ENCODE assay signal across 1 cellular context in the genomic region with DNA sequence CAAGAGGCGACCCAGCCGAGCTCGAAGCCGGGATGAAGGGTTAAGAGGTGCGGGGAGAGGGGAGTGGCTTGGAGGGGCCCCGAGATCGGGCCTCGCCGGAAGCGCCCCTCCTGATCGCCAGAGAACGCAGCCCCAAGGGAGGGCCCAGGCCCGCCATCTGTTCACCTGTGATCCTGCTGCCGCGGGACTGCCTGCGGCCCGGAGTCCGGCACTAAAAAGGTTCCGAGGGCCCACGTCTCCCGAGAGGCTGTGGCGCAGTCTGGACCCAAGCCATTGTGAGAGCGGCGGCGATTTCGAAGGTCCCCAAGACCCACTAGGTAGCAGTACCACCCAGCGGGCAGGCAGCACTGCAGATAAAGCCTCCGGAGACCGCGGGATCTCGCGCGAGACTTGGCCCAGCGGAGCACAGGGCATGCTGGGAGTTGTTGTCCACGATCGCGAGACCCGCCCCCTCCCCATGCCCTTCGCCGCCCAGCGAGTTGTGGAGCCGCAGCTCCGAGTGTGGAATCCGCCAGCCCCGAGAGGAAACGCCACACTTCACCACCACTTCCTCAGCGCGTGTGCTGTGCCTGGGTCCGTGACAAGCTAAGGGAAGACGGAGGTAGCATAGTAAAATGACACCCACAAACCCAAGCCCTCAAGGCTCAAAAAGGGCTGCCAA.
TF ChIP-seq lines count a peak whose summit lies in the region.

A gene with protein sequence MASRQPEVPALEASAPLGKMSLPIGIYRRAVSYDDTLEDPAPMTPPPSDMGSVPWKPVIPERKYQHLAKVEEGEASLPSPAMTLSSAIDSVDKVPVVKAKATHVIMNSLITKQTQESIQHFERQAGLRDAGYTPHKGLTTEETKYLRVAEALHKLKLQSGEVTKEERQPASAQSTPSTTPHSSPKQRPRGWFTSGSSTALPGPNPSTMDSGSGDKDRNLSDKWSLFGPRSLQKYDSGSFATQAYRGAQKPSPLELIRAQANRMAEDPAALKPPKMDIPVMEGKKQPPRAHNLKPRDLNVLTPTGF (minus strand): TSS at position 328 of the 661 bp plus-strand sequence. CDS start 2,256 bp downstream, outside the sequence.

TF ChIP-seq in H1, 55 proteins besides CTCF, POLR2A, EP300 and RAD21 (continues in another document):
- no peak for TF ChIP-seq CBX8 (IDR thresholded peaks at IDR 0.05; ENCODE audit: borderline replicate concordance, low read depth, low read length)
- TF ChIP-seq SP2 (IDR thresholded peaks at IDR 0.05; ENCODE audit: low read length): no peak
- 0 out of 4 replicates have a peak, but pooled peaks of 1 of the 2 experiments have one; percentile 61 for TF ChIP-seq HDAC2 (IDR thresholded peaks at IDR 0.05; ENCODE audit: borderline replicate concordance in 1 of 2, low read depth in 2 of 2, low read length in 2 of 2)
- peak; percentile 78 for TF ChIP-seq BACH1 (IDR thresholded peaks at IDR 0.05; ENCODE audit: low read length)
- TF ChIP-seq, protein P1, sequence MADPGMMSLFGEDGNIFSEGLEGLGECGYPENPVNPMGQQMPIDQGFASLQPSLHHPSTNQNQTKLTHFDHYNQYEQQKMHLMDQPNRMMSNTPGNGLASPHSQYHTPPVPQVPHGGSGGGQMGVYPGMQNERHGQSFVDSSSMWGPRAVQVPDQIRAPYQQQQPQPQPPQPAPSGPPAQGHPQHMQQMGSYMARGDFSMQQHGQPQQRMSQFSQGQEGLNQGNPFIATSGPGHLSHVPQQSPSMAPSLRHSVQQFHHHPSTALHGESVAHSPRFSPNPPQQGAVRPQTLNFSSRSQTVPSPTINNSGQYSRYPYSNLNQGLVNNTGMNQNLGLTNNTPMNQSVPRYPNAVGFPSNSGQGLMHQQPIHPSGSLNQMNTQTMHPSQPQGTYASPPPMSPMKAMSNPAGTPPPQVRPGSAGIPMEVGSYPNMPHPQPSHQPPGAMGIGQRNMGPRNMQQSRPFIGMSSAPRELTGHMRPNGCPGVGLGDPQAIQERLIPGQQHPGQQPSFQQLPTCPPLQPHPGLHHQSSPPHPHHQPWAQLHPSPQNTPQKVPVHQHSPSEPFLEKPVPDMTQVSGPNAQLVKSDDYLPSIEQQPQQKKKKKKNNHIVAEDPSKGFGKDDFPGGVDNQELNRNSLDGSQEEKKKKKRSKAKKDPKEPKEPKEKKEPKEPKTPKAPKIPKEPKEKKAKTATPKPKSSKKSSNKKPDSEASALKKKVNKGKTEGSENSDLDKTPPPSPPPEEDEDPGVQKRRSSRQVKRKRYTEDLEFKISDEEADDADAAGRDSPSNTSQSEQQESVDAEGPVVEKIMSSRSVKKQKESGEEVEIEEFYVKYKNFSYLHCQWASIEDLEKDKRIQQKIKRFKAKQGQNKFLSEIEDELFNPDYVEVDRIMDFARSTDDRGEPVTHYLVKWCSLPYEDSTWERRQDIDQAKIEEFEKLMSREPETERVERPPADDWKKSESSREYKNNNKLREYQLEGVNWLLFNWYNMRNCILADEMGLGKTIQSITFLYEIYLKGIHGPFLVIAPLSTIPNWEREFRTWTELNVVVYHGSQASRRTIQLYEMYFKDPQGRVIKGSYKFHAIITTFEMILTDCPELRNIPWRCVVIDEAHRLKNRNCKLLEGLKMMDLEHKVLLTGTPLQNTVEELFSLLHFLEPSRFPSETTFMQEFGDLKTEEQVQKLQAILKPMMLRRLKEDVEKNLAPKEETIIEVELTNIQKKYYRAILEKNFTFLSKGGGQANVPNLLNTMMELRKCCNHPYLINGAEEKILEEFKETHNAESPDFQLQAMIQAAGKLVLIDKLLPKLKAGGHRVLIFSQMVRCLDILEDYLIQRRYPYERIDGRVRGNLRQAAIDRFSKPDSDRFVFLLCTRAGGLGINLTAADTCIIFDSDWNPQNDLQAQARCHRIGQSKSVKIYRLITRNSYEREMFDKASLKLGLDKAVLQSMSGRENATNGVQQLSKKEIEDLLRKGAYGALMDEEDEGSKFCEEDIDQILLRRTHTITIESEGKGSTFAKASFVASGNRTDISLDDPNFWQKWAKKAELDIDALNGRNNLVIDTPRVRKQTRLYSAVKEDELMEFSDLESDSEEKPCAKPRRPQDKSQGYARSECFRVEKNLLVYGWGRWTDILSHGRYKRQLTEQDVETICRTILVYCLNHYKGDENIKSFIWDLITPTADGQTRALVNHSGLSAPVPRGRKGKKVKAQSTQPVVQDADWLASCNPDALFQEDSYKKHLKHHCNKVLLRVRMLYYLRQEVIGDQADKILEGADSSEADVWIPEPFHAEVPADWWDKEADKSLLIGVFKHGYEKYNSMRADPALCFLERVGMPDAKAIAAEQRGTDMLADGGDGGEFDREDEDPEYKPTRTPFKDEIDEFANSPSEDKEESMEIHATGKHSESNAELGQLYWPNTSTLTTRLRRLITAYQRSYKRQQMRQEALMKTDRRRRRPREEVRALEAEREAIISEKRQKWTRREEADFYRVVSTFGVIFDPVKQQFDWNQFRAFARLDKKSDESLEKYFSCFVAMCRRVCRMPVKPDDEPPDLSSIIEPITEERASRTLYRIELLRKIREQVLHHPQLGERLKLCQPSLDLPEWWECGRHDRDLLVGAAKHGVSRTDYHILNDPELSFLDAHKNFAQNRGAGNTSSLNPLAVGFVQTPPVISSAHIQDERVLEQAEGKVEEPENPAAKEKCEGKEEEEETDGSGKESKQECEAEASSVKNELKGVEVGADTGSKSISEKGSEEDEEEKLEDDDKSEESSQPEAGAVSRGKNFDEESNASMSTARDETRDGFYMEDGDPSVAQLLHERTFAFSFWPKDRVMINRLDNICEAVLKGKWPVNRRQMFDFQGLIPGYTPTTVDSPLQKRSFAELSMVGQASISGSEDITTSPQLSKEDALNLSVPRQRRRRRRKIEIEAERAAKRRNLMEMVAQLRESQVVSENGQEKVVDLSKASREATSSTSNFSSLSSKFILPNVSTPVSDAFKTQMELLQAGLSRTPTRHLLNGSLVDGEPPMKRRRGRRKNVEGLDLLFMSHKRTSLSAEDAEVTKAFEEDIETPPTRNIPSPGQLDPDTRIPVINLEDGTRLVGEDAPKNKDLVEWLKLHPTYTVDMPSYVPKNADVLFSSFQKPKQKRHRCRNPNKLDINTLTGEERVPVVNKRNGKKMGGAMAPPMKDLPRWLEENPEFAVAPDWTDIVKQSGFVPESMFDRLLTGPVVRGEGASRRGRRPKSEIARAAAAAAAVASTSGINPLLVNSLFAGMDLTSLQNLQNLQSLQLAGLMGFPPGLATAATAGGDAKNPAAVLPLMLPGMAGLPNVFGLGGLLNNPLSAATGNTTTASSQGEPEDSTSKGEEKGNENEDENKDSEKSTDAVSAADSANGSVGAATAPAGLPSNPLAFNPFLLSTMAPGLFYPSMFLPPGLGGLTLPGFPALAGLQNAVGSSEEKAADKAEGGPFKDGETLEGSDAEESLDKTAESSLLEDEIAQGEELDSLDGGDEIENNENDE (IDR thresholded peaks at IDR 0.05; ENCODE audit: insufficient replicate concordance, low read length): no peak
- TF ChIP-seq HDAC6 (IDR thresholded peaks at IDR 0.05; ENCODE audit: low read depth, low read length): no peak
- no peak for TF ChIP-seq CTBP2 (IDR thresholded peaks at IDR 0.05; ENCODE audit: borderline replicate concordance, insufficient read depth, insufficient read length, low read length)
- 0 out of 2 replicates have a peak, but pooled peaks have one; percentile 16 for TF ChIP-seq GABPA (IDR thresholded peaks at IDR 0.05; ENCODE audit: borderline replicate concordance, insufficient read depth, low read length)
- no peak for TF ChIP-seq RXRA (IDR thresholded peaks at IDR 0.05; ENCODE audit: insufficient read depth, low read depth, low read length)
- TF ChIP-seq, protein P2, sequence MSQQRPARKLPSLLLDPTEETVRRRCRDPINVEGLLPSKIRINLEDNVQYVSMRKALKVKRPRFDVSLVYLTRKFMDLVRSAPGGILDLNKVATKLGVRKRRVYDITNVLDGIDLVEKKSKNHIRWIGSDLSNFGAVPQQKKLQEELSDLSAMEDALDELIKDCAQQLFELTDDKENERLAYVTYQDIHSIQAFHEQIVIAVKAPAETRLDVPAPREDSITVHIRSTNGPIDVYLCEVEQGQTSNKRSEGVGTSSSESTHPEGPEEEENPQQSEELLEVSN (IDR thresholded peaks at IDR 0.05): peak; percentile 25; the same call in 1 of the 2 replicates
- peak; percentile 90 for TF ChIP-seq POLR2AphosphoS5 (IDR thresholded peaks at IDR 0.05; ENCODE audit: low read depth, low read length)
- TF ChIP-seq ASH2L (IDR thresholded peaks at IDR 0.05; ENCODE audit: low read length): peak; percentile 96
- TF ChIP-seq NANOG (IDR thresholded peaks at IDR 0.05; ENCODE audit: insufficient read depth, low read depth, low read length, poor library complexity, severe bottlenecking): no peak
- no peak for TF ChIP-seq JUND (IDR thresholded peaks at IDR 0.05; ENCODE audit: low read length)
- no peak for TF ChIP-seq RFX5 (IDR thresholded peaks at IDR 0.05; ENCODE audit: borderline replicate concordance, low read depth, low read length)
- peak; percentile 90 for TF ChIP-seq BRCA1 (IDR thresholded peaks at IDR 0.05; ENCODE audit: low read depth, low read length)
- TF ChIP-seq FOSL1 (IDR thresholded peaks at IDR 0.05; ENCODE audit: insufficient read depth, low read depth, low read length): no peak
- no peak for TF ChIP-seq EGR1 (IDR thresholded peaks at IDR 0.05; ENCODE audit: borderline replicate concordance, low read depth, low read length)
- no peak for TF ChIP-seq EZH2 (IDR thresholded peaks at IDR 0.05; ENCODE audit: low read depth, low read length, severe bottlenecking)
- peak; percentile 95 for TF ChIP-seq KDM4A (IDR thresholded peaks at IDR 0.05; ENCODE audit: low read depth, low read length, severe bottlenecking)
- TF ChIP-seq SRF (IDR thresholded peaks at IDR 0.05; ENCODE audit: low read depth, low read length): no peak
- no peak for TF ChIP-seq KDM5A (IDR thresholded peaks at IDR 0.05; ENCODE audit: low read length)
- TF ChIP-seq CHD1 (IDR thresholded peaks at IDR 0.05; ENCODE audit: low read depth, low read length): no peak
- no peak for TF ChIP-seq SP1 (IDR thresholded peaks at IDR 0.05; ENCODE audit: low read depth, low read length)
- TF ChIP-seq TAF7 (optimal IDR thresholded peaks at IDR 0.05; ENCODE audit: borderline replicate concordance, low read depth, low read length): peak; percentile 61
- TF ChIP-seq NRF1 (IDR thresholded peaks at IDR 0.05; ENCODE audit: low read depth, low read length): no peak
- TF ChIP-seq TCF12 (IDR thresholded peaks at IDR 0.05; ENCODE audit: low read depth, low read length): 0 out of 2 replicates have a peak, but pooled peaks have one; percentile 2
- TF ChIP-seq YY1 (IDR thresholded peaks at IDR 0.05; ENCODE audit: low read depth, low read length): peak; percentile 4; the same call in 1 of the 2 replicates
- 0 out of 2 replicates have a peak, but pooled peaks have one; percentile 19 for TF ChIP-seq KDM1A (IDR thresholded peaks at IDR 0.05; ENCODE audit: borderline replicate concordance, low read length)
- TF ChIP-seq SIRT6 (IDR thresholded peaks at IDR 0.05; ENCODE audit: low read length): no peak
- no peak for TF ChIP-seq TEAD4 (IDR thresholded peaks at IDR 0.05; ENCODE audit: low read depth, low read length)
- TF ChIP-seq CEBPB (IDR thresholded peaks at IDR 0.05; ENCODE audit: low read depth, low read length): no peak
- no peak for TF ChIP-seq RNF2 (IDR thresholded peaks at IDR 0.05; ENCODE audit: borderline replicate concordance, low read depth, low read length, missing control alignments, poor library complexity, severe bottlenecking)
- peak; percentile 50; the same call in 1 of the 2 replicates for TF ChIP-seq SIX5 (IDR thresholded peaks at IDR 0.05; ENCODE audit: low read depth, low read length)
- TF ChIP-seq SP4 (IDR thresholded peaks at IDR 0.05; ENCODE audit: low read length): 0 out of 2 replicates have a peak, but pooled peaks have one; percentile 74
- peak; percentile 92; the same call in 1 of the 2 replicates for TF ChIP-seq RBBP5 (IDR thresholded peaks at IDR 0.05; ENCODE audit: borderline replicate concordance, low read depth, low read length)
- TF ChIP-seq POU5F1 (IDR thresholded peaks at IDR 0.05; ENCODE audit: low read depth, low read length): no peak
- TF ChIP-seq GTF2F1 (IDR thresholded peaks at IDR 0.05; ENCODE audit: borderline replicate concordance, low read depth, low read length): peak; percentile 51; the same call in 1 of the 2 replicates
- TF ChIP-seq CREB1 (IDR thresholded peaks at IDR 0.05): no peak
- TF ChIP-seq MAFK (IDR thresholded peaks at IDR 0.05; ENCODE audit: low read depth, low read length): no peak
- TF ChIP-seq, protein P3, sequence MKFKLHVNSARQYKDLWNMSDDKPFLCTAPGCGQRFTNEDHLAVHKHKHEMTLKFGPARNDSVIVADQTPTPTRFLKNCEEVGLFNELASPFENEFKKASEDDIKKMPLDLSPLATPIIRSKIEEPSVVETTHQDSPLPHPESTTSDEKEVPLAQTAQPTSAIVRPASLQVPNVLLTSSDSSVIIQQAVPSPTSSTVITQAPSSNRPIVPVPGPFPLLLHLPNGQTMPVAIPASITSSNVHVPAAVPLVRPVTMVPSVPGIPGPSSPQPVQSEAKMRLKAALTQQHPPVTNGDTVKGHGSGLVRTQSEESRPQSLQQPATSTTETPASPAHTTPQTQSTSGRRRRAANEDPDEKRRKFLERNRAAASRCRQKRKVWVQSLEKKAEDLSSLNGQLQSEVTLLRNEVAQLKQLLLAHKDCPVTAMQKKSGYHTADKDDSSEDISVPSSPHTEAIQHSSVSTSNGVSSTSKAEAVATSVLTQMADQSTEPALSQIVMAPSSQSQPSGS (IDR thresholded peaks at IDR 0.05; ENCODE audit: low read length): peak; percentile 49; the same call in 1 of the 2 replicates
- TF ChIP-seq, protein P4, sequence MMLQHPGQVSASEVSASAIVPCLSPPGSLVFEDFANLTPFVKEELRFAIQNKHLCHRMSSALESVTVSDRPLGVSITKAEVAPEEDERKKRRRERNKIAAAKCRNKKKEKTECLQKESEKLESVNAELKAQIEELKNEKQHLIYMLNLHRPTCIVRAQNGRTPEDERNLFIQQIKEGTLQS (IDR thresholded peaks at IDR 0.05; ENCODE audit: insufficient read depth, low read depth, low read length): no peak
- no peak for TF ChIP-seq ZNF274 (IDR thresholded peaks at IDR 0.05; ENCODE audit: borderline replicate concordance, extremely low read depth, low read length)
- no peak for TF ChIP-seq JUN (IDR thresholded peaks at IDR 0.05; ENCODE audit: low read depth, low read length)
- peak; percentile 98 for TF ChIP-seq CHD2 (IDR thresholded peaks at IDR 0.05; ENCODE audit: low read length)
- TF ChIP-seq, protein P5, sequence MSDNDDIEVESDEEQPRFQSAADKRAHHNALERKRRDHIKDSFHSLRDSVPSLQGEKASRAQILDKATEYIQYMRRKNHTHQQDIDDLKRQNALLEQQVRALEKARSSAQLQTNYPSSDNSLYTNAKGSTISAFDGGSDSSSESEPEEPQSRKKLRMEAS (IDR thresholded peaks at IDR 0.05): 0 out of 2 replicates have a peak, but pooled peaks have one; percentile 36
- TF ChIP-seq SIN3A (conservative IDR thresholded peaks at IDR 0.05 in 1 of 2, IDR thresholded peaks at IDR 0.05 in 1 of 2; ENCODE audit: low read depth in 1 of 2, low read length in 2 of 2): peak; percentile 42 to 67; a peak in 1 of 4 replicates
- no peak for TF ChIP-seq BCL11A (IDR thresholded peaks at IDR 0.05; ENCODE audit: low read depth in 2 of 2, low read length in 2 of 2)
- no peak for TF ChIP-seq CBX5 (IDR thresholded peaks at IDR 0.05; ENCODE audit: low read depth, low read length)
- no peak for TF ChIP-seq SAP30 (IDR thresholded peaks at IDR 0.05; ENCODE audit: insufficient read depth, insufficient replicate concordance, low read length)
